In the genomic region with DNA sequence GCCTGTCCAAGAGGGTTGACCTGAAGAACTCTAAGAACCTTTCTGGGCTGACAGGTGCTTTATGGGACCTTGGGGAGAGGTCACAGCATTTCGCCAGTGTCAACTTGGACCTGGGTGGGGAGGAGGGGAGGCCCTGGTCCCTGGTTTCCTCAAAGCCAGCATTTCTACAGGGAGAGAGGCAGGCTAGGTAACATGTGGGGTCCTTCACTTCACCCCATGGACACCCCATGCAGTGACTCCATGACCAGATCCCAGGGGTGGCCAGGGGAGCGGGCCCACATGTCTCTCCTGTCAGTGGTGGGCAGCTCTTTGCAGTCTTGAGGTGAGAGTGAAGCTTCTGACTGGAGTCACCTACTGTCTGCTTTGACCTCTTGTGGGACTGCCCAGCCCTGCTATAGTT, we compare ENCODE assay signal across 28 cellular contexts. TPM values are rescaled to one million over a fixed set of nuclear protein-coding genes. Genes with fewer than 3 reads are reported as not detected.
"Had no signal": no experiment of that assay in that cellular context is flagged by ENCODE, and none has a peak within 500 bp of the region (broad histone marks: within the 10 kb centered on the region; RNA-seq: fewer than 3 reads in every experiment).

No MANE protein-coding gene starts in this region.

- H3K27me3 ChIP-seq: ascending aorta, brain microvascular endothelial cell, left lung, suprapubic skin, tibial artery had no signal

- H3K27me3 Mint-ChIP-seq: activated CD4-positive, alpha-beta T cell treated with anti-CD3 and anti-CD28 coated beads for 36 hours; activated naive CD8-positive, alpha-beta T cell; progenitor cell of endocrine pancreas had no signal

- H3K27ac ChIP-seq: ascending aorta, brain microvascular endothelial cell, left lung, lower lobe of right lung, suprapubic skin, tibial artery had no signal

- H3K36me3 ChIP-seq: ascending aorta, brain microvascular endothelial cell, left lung, lower lobe of right lung, suprapubic skin, tibial artery had no signal

- H3K4me1 ChIP-seq: ascending aorta, left lung, lower lobe of right lung, suprapubic skin, tibial artery had no signal

- H3K36me3 Mint-ChIP-seq: immature natural killer cell had no signal

- DNase-seq: activated CD4-positive, alpha-beta T cell treated with anti-CD3 and anti-CD28 coated beads for 36 hours; activated CD4-positive, alpha-beta T cell treated with anti-CD3 and anti-CD28 coated beads, Interleukin-2, amount 50 U/mL, for 4 hours; activated CD4-positive, CD25-positive, alpha-beta regulatory T cell; activated T-cell treated with anti-CD3 and anti-CD28 coated beads, Interleukin-2, amount 50 U/mL, for 1 hour; brain microvascular endothelial cell; caudate nucleus; hypothalamus; immature natural killer cell; kidney glomerular epithelial cell; left lung; lower lobe of right lung; mesendoderm; mucosa of descending colon; small intestine; stimulated activated CD4-positive, alpha-beta T cell treated with anti-CD3 and anti-CD28 coated beads, Interleukin-1b, Interleukin-23, amount 100 ng/mL, for 48 hours; stimulated activated naive B cell treated with anti-CD40 and anti-IgM and Interleukin-4, amounts not matched to agents 10 μg/mL and 1 μg/mL and 100 μg/mL, for 72 hours; T-helper 1 cell had no signal

- H3K4me3 Mint-ChIP-seq: activated CD4-positive, alpha-beta T cell treated with anti-CD3 and anti-CD28 coated beads for 36 hours; activated naive CD8-positive, alpha-beta T cell; dendritic cell treated with granulocyte-macrophage colony-stimulating factor and Interleukin-4, amounts not matched to agents 40 ng/mL and 50 ng/mL, for 4 days; endodermal cell; immature natural killer cell; natural killer cell treated with Interleukin-12 subunit alpha and Interleukin-12 subunit beta and Interleukin-15 and Interleukin-18, amount 100 ng/mL, for 72 hours; stimulated activated naive B cell treated with anti-CD40 and anti-IgM and Interleukin-4, amounts not matched to agents 10 μg/mL and 1 μg/mL and 100 μg/mL, for 72 hours; T-helper 2 cell treated with Interferon-gamma antibody and Interleukin-4, amounts not matched to agents 5 μg/mL and 100 μg/mL, for 36 hours had no signal

- H3K4me1 Mint-ChIP-seq: activated CD4-positive, alpha-beta T cell treated with anti-CD3 and anti-CD28 coated beads for 36 hours; endodermal cell; immature natural killer cell; stimulated activated naive B cell treated with anti-CD40 and anti-IgM and Interleukin-4, amounts not matched to agents 10 μg/mL and 1 μg/mL and 100 μg/mL, for 72 hours had no signal

- H3K4me3 ChIP-seq: ascending aorta, left lung, lower lobe of right lung, mucosa of descending colon, suprapubic skin, tibial artery had no signal

- H3K9me3 Mint-ChIP-seq: natural killer cell treated with Interleukin-12 subunit alpha and Interleukin-12 subunit beta and Interleukin-15 and Interleukin-18, amount 100 ng/mL, for 72 hours; T-helper 2 cell treated with Interferon-gamma antibody and Interleukin-4, amounts not matched to agents 5 μg/mL and 100 μg/mL, for 36 hours had no signal

- H3K27ac Mint-ChIP-seq: activated CD4-positive, alpha-beta T cell treated with anti-CD3 and anti-CD28 coated beads for 36 hours; activated naive CD8-positive, alpha-beta T cell; dendritic cell treated with granulocyte-macrophage colony-stimulating factor and Interleukin-4, amounts not matched to agents 40 ng/mL and 50 ng/mL, for 4 days; endodermal cell; immature natural killer cell; natural killer cell treated with Interleukin-12 subunit alpha and Interleukin-12 subunit beta and Interleukin-15 and Interleukin-18, amount 100 ng/mL, for 72 hours; progenitor cell of endocrine pancreas; stimulated activated naive B cell treated with anti-CD40 and anti-IgM and Interleukin-4, amounts not matched to agents 10 μg/mL and 1 μg/mL and 100 μg/mL, for 72 hours; T-helper 2 cell treated with Interferon-gamma antibody and Interleukin-4, amounts not matched to agents 5 μg/mL and 100 μg/mL, for 36 hours had no signal

- H3K9me3 ChIP-seq: ascending aorta, left lung, mucosa of descending colon, suprapubic skin, tibial artery had no signal

- ATAC-seq: activated CD4-positive, alpha-beta T cell treated with anti-CD3 and anti-CD28 coated beads for 36 hours; esophagus mucosa; left lung; lower lobe of right lung; mucosa of descending colon; natural killer cell treated with Interleukin-12 subunit alpha and Interleukin-12 subunit beta and Interleukin-15 and Interleukin-18, amount 100 ng/mL, for 72 hours; sciatic nerve; stimulated activated naive B cell treated with anti-CD40 and anti-IgM and Interleukin-4, amounts not matched to agents 10 μg/mL and 1 μg/mL and 100 μg/mL, for 72 hours had no signal

RNA-seq across cellular contexts. Expression of a gene that starts 50.8 kb away (rescaled TPM):
- total RNA-seq: ascending aorta had no signal
